In the genomic region with DNA sequence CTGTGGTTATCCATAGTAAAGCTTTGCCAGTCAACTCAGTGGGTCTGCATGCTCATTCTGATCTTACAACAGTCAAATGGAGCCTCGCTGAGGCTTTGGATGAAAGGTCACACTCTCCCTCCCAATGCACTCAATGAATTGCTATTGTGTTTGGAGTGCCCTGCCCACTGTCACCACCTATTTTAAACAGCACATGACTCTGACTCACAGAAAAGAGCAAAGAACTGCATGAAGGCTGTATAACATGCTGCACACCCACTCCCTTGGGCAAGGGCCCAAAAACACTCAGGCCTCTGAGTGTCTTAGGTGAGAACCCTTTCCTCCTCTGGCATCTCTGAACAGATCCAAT, we compare ENCODE assay signal across 9 cellular contexts.
DNase-seq lines count a peak whose midpoint lies in the region; ATAC-seq, FAIRE-seq and TF ChIP-seq lines count a peak whose summit lies in the region.
"Had no signal": no experiment of that assay in that cellular context is flagged by ENCODE, and none has a peak within 500 bp of the region (broad histone marks: within the 10 kb centered on the region; RNA-seq: fewer than 3 reads in every experiment).

No MANE protein-coding gene starts in this region.

- H3K4me1 Mint-ChIP-seq in WTC11, result 0 out of 2 replicates have a peak, but pooled peaks cover 3% of the 10 kb centered on the region
- H3K4me1 Mint-ChIP-seq: activated naive CD8-positive, alpha-beta T cell treated with anti-CD3 and anti-CD28 coated beads, Interleukin-2, amount 10 ng/mL, durations not matched to agents 7 days and 5 days had no signal

- no peak overlapping the region for H3K4me3 ChIP-seq in astrocyte of the spinal cord (ENCODE audit: low read depth, low read length)

- H3K27ac Mint-ChIP-seq in WTC11, result no peak overlapping the region
- H3K27ac Mint-ChIP-seq: activated naive CD8-positive, alpha-beta T cell treated with anti-CD3 and anti-CD28 coated beads, Interleukin-2, amount 10 ng/mL, durations not matched to agents 7 days and 5 days had no signal

- no peaks in the 10 kb centered on the region for H3K27me3 Mint-ChIP-seq in WTC11 (ENCODE audit: low read depth)
- H3K27me3 Mint-ChIP-seq: activated naive CD8-positive, alpha-beta T cell treated with anti-CD3 and anti-CD28 coated beads, Interleukin-2, amount 10 ng/mL, durations not matched to agents 7 days and 5 days had no signal

- H3K36me3 Mint-ChIP-seq in WTC11, result no peaks in the 10 kb centered on the region
- H3K36me3 Mint-ChIP-seq: activated naive CD8-positive, alpha-beta T cell treated with anti-CD3 and anti-CD28 coated beads, Interleukin-2, amount 10 ng/mL, durations not matched to agents 7 days and 5 days had no signal

- no peak for TF ChIP-seq POLR2A in GM12891 (IDR thresholded peaks at IDR 0.05; ENCODE audit: low read depth, low read length)

- DNase-seq in DMS79 treated with DMSO at 0.1 percent for 48 hours (lab: John Stamatoyannopoulos, UW), result peak; percentile 23
- peak; percentile 76 for DNase-seq in astrocyte of the spinal cord (ENCODE audit: low read depth, low spot score)
- DNase-seq in mucosa of gallbladder (ENCODE audit: low spot score), result peak; percentile 88
- DNase-seq in cortex of kidney (lab: John Stamatoyannopoulos, UW), result no peak
- DNase-seq in GM12891 (ENCODE audit: insufficient read length, low spot score), result no peak
- no peak for DNase-seq in WTC11 (ENCODE audit: low spot score)
- DNase-seq in NCI-H524 (lab: John Stamatoyannopoulos, UW), result no peak
- DNase-seq: activated naive CD8-positive, alpha-beta T cell treated with anti-CD3 and anti-CD28 coated beads, Interleukin-2, amount 10 ng/mL, durations not matched to agents 7 days and 5 days had no signal

- CTCF ChIA-PET in WTC11 (lab: Charles Lee), result no interaction called here

- no peaks in the 10 kb centered on the region for H3K9me3 Mint-ChIP-seq in WTC11
- H3K9me3 Mint-ChIP-seq: activated naive CD8-positive, alpha-beta T cell treated with anti-CD3 and anti-CD28 coated beads, Interleukin-2, amount 10 ng/mL, durations not matched to agents 7 days and 5 days had no signal

- FAIRE-seq in GM12891 (lab: Jason Lieb, UNC), result no peak

- TF ChIP-seq CTCF in astrocyte of the spinal cord (IDR thresholded peaks at IDR 0.05; ENCODE audit: low read depth, low read length) (no peak), WTC11 (IDR thresholded peaks at IDR 0.05) (no peak)

- no peak overlapping the region for H3K4me3 Mint-ChIP-seq in WTC11
- H3K4me3 Mint-ChIP-seq: activated naive CD8-positive, alpha-beta T cell treated with anti-CD3 and anti-CD28 coated beads, Interleukin-2, amount 10 ng/mL, durations not matched to agents 7 days and 5 days had no signal

- ATAC-seq in HG02885 (IDR thresholded peaks at IDR 0.05; ENCODE audit: poor library complexity, unreplicated experiment) (peak; percentile 74), WTC11 (no peak)

- POLR2A ChIA-PET in WTC11 (lab: Charles Lee), result no interaction called here

- in situ Hi-C loops in astrocyte of the spinal cord (cut with HindIII; ENCODE audit: low sequenced_read_pairs), result no loop called here

TF ChIP-seq in GM12891, 5 proteins besides CTCF, POLR2A, EP300 and RAD21:
- TF ChIP-seq PAX5 (IDR thresholded peaks at IDR 0.05; ENCODE audit: insufficient read depth, low read length, severe bottlenecking) (no peak), POLR2AphosphoS5 (IDR thresholded peaks at IDR 0.05; ENCODE audit: low read depth, low read length) (no peak), SPI1 (IDR thresholded peaks at IDR 0.05; ENCODE audit: low read depth, low read length) (no peak), POU2F2 (IDR thresholded peaks at IDR 0.05; ENCODE audit: low read depth, low read length) (no peak), TAF1 (IDR thresholded peaks at IDR 0.05; ENCODE audit: low read depth, low read length) (no peak)

TF ChIP-seq in WTC11, 78 proteins besides CTCF, POLR2A, EP300 and RAD21 (continues in another document):
- no peak for TF ChIP-seq NFE2L1 (CRISPR knock-in tag; IDR thresholded peaks at IDR 0.05)
- no peak for TF ChIP-seq TEAD4 (CRISPR knock-in tag; IDR thresholded peaks at IDR 0.05)
- TF ChIP-seq FOXJ3 (CRISPR knock-in tag; IDR thresholded peaks at IDR 0.05; ENCODE audit: borderline replicate concordance), result no peak
- TF ChIP-seq ZBTB21 (CRISPR knock-in tag; IDR thresholded peaks at IDR 0.05; ENCODE audit: borderline replicate concordance), result no peak
- TF ChIP-seq CREB1 (CRISPR knock-in tag; IDR thresholded peaks at IDR 0.05), result no peak
- TF ChIP-seq NR1H2 (CRISPR knock-in tag; IDR thresholded peaks at IDR 0.05), result no peak
- TF ChIP-seq SMAD4 (CRISPR knock-in tag; IDR thresholded peaks at IDR 0.05), result no peak
- TF ChIP-seq, protein P1, sequence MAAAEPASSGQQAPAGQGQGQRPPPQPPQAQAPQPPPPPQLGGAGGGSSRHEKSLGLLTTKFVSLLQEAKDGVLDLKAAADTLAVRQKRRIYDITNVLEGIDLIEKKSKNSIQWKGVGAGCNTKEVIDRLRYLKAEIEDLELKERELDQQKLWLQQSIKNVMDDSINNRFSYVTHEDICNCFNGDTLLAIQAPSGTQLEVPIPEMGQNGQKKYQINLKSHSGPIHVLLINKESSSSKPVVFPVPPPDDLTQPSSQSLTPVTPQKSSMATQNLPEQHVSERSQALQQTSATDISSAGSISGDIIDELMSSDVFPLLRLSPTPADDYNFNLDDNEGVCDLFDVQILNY (CRISPR knock-in tag; IDR thresholded peaks at IDR 0.05), result no peak
- TF ChIP-seq ERG (CRISPR knock-in tag; IDR thresholded peaks at IDR 0.05), result no peak
- TF ChIP-seq, protein P2, sequence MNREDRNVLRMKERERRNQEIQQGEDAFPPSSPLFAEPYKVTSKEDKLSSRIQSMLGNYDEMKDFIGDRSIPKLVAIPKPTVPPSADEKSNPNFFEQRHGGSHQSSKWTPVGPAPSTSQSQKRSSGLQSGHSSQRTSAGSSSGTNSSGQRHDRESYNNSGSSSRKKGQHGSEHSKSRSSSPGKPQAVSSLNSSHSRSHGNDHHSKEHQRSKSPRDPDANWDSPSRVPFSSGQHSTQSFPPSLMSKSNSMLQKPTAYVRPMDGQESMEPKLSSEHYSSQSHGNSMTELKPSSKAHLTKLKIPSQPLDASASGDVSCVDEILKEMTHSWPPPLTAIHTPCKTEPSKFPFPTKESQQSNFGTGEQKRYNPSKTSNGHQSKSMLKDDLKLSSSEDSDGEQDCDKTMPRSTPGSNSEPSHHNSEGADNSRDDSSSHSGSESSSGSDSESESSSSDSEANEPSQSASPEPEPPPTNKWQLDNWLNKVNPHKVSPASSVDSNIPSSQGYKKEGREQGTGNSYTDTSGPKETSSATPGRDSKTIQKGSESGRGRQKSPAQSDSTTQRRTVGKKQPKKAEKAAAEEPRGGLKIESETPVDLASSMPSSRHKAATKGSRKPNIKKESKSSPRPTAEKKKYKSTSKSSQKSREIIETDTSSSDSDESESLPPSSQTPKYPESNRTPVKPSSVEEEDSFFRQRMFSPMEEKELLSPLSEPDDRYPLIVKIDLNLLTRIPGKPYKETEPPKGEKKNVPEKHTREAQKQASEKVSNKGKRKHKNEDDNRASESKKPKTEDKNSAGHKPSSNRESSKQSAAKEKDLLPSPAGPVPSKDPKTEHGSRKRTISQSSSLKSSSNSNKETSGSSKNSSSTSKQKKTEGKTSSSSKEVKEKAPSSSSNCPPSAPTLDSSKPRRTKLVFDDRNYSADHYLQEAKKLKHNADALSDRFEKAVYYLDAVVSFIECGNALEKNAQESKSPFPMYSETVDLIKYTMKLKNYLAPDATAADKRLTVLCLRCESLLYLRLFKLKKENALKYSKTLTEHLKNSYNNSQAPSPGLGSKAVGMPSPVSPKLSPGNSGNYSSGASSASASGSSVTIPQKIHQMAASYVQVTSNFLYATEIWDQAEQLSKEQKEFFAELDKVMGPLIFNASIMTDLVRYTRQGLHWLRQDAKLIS (CRISPR knock-in tag; IDR thresholded peaks at IDR 0.05; ENCODE audit: borderline replicate concordance), result no peak
- no peak for TF ChIP-seq ZNF396 (CRISPR knock-in tag; IDR thresholded peaks at IDR 0.05; ENCODE audit: borderline replicate concordance)
- TF ChIP-seq, protein P3, sequence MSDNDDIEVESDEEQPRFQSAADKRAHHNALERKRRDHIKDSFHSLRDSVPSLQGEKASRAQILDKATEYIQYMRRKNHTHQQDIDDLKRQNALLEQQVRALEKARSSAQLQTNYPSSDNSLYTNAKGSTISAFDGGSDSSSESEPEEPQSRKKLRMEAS (CRISPR knock-in tag; IDR thresholded peaks at IDR 0.05), result no peak
- no peak for TF ChIP-seq ZNF281 (CRISPR knock-in tag; IDR thresholded peaks at IDR 0.05)
- TF ChIP-seq GRHL2 (CRISPR knock-in tag; IDR thresholded peaks at IDR 0.05; ENCODE audit: insufficient replicate concordance, severe bottlenecking), result no peak
- no peak for TF ChIP-seq ZNF232 (CRISPR knock-in tag; IDR thresholded peaks at IDR 0.05)
- no peak for TF ChIP-seq ZNF138 (CRISPR knock-in tag; conservative IDR thresholded peaks at IDR 0.05)

Comparison
In these comparisons a context has a peak if more than half of its experiments do, and no peak if none do; other contexts are left out.
1. DNase-seq: peak in DMS79 treated with DMSO at 0.1 percent for 48 hours (single experiment), astrocyte of the spinal cord (single experiment) and mucosa of gallbladder (single experiment); none in cortex of kidney (single experiment), GM12891 (single experiment), WTC11 (single experiment) and NCI-H524 (0 of 2).